In the genomic region with DNA sequence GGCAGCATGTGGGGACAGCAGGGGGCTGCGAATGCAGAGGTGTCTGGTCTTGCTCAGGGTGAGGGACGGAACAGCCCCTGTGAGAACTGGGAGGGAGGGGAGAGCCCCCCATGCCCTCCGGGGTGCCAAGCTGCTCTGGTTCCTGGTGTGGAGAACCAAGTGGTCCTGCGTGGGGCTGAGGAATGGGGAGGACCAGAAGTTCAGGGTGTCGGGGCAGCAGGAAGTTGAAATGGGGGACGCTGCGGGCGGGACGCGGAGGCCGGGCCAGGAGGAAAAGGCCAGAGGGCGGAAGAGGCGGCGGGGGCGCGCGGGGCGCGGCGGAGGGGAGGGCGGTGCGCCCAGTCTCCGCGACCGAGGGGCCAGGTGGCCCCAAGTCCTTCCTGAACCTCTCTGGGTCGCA, we compare ENCODE assay signal across 9 cellular contexts. TPM values are rescaled to one million over a fixed set of nuclear protein-coding genes. Genes with fewer than 3 reads are reported as not detected.
A peak's percentile ranks its signal among the peaks of the same experiment; 100 is the strongest.
DNase-seq lines count a peak whose midpoint lies in the region; ATAC-seq, FAIRE-seq and TF ChIP-seq lines count a peak whose summit lies in the region.
"Had no signal": no experiment of that assay in that cellular context is flagged by ENCODE, and none has a peak within 500 bp of the region (broad histone marks: within the 10 kb centered on the region; RNA-seq: fewer than 3 reads in every experiment).

No MANE protein-coding gene starts in this region.

- H3K27ac ChIP-seq in GM23338 (ENCODE audit: low read depth): no peak overlapping the region
- peak overlapping the region in 1 of 2 donors; percentile 66 for H3K27ac ChIP-seq in right atrium auricular region
- H3K27ac ChIP-seq in small intestine (ENCODE audit: low read depth in 1 of 2, low read length in 1 of 2): peak overlapping the region in 1 of 2 donors; percentile 22

- peaks cover 10% of the 10 kb centered on the region; the same call in 1 of the 2 replicates for H3K4me1 ChIP-seq in GM23338 (ENCODE audit: insufficient read depth)
- peaks cover 0 to 15% of the 10 kb centered on the region in 2 donors for H3K4me1 ChIP-seq in right atrium auricular region
- no peaks in the 10 kb centered on the region for H3K4me1 ChIP-seq in small intestine (ENCODE audit: control insufficient read depth in 2 of 2, insufficient read depth in 1 of 2, low read depth in 1 of 2, low read length in 1 of 2)

- peak overlapping the region; percentile 71 for H3K4me3 Mint-ChIP-seq in GM23338
- H3K4me3 Mint-ChIP-seq in activated CD4-positive, alpha-beta memory T cell treated with anti-CD3 and anti-CD28 coated beads for 36 hours: peak overlapping the region; percentile 65

- H3K9me2 ChIP-seq in GM23338 (ENCODE audit: insufficient read depth): no peaks in the 10 kb centered on the region

- FAIRE-seq in small intestine (lab: Jason Lieb, UNC): no peak
- FAIRE-seq: K562 had no signal

- CTCF ChIA-PET in activated CD4-positive, alpha-beta memory T cell treated with anti-CD3 and anti-CD28 coated beads for 36 hours (lab: Charles Lee): interaction anchor here (0.6 to 6.4 kb wide), 33 partner anchors 10 to 382 kb away, joined by 3 to 72 read pairs (median 4); a partner anchor contains a TSS

- H3K36me3 ChIP-seq in GM23338 (ENCODE audit: insufficient read depth): no peaks in the 10 kb centered on the region
- H3K36me3 ChIP-seq in right atrium auricular region: no peaks in the 10 kb centered on the region
- no peaks in the 10 kb centered on the region for H3K36me3 ChIP-seq in small intestine (ENCODE audit: control insufficient read depth in 2 of 2, insufficient read depth in 2 of 2, low read length in 2 of 2)

- POLR2A ChIA-PET in activated CD4-positive, alpha-beta memory T cell treated with anti-CD3 and anti-CD28 coated beads for 36 hours (lab: Charles Lee): no interaction called here

- no peak overlapping the region for H3K27ac Mint-ChIP-seq in GM23338
- no peak overlapping the region for H3K27ac Mint-ChIP-seq in activated CD4-positive, alpha-beta memory T cell treated with anti-CD3 and anti-CD28 coated beads for 36 hours

- WGBS in small intestine, 3 donors: 7 to 15% (median 10%) methylated on average over 11 to 26 of the region's 26 CpGs

- H4K20me1 ChIP-seq in GM23338 (replicated peaks; ENCODE audit: insufficient read depth): no peaks in the 10 kb centered on the region

- H3K4me3 ChIP-seq in GM23338 (peak overlapping the region; percentile 50), right atrium auricular region (peak overlapping the region; percentile 40 to 65), small intestine (ENCODE audit: low read depth in 1 of 2, low read length in 2 of 2) (peak overlapping the region; percentile 30 to 42)
- H3K4me3 ChIP-seq: K562 had no signal

- H3K27me3 Mint-ChIP-seq in GM23338 (ENCODE audit: insufficient read depth, low read depth, poor library complexity): peaks cover 15% of the 10 kb centered on the region
- peaks cover 9% of the 10 kb centered on the region for H3K27me3 Mint-ChIP-seq in activated CD4-positive, alpha-beta memory T cell treated with anti-CD3 and anti-CD28 coated beads for 36 hours

- intact Hi-C loops in activated CD4-positive, alpha-beta memory T cell treated with anti-CD3 and anti-CD28 coated beads for 36 hours (cut with micrococcal nuclease): no loop called here

- DNase-seq in GM23338 (ENCODE audit: low spot score) (no peak), right atrium auricular region (ENCODE audit: low spot score) (no peak), small intestine (no peak), medulla oblongata (ENCODE audit: extremely low spot score) (no peak)
- DNase-seq in activated CD4-positive, alpha-beta memory T cell treated with anti-CD3 and anti-CD28 coated beads for 36 hours: peak; percentile 11

- TF ChIP-seq CTCF in GM23338 (conservative IDR thresholded peaks at IDR 0.05; ENCODE audit: low read depth in 2 of 2): no peak
- no peak for TF ChIP-seq CTCF in right atrium auricular region (IDR thresholded peaks at IDR 0.05)

- peaks cover 19% of the 10 kb centered on the region for H3K4me1 Mint-ChIP-seq in GM23338
- H3K4me1 Mint-ChIP-seq in activated CD4-positive, alpha-beta memory T cell treated with anti-CD3 and anti-CD28 coated beads for 36 hours (ENCODE audit: low read depth): peaks cover 5% of the 10 kb centered on the region

- peak; percentile 50 for ATAC-seq in GM23338
- ATAC-seq in GM21737 (IDR thresholded peaks at IDR 0.05; ENCODE audit: unreplicated experiment): no peak
- no peak for ATAC-seq in HG02642 (IDR thresholded peaks at IDR 0.05; ENCODE audit: poor library complexity, unreplicated experiment)
- ATAC-seq in HG03045 (IDR thresholded peaks at IDR 0.05; ENCODE audit: unreplicated experiment): no peak

- H3K9me3 Mint-ChIP-seq in GM23338: no peaks in the 10 kb centered on the region
- no peaks in the 10 kb centered on the region for H3K9me3 Mint-ChIP-seq in activated CD4-positive, alpha-beta memory T cell treated with anti-CD3 and anti-CD28 coated beads for 36 hours

- H2AFZ ChIP-seq in GM23338: peak overlapping the region; percentile 85; the same call in 1 of the 2 replicates

- H3K9me3 ChIP-seq in right atrium auricular region: no peaks in the 10 kb centered on the region
- no peaks in the 10 kb centered on the region for H3K9me3 ChIP-seq in small intestine (ENCODE audit: control insufficient read depth, low read depth)

- peak overlapping the region; percentile 83 for H3K4me2 ChIP-seq in GM23338

- H3K79me2 ChIP-seq in GM23338 (replicated peaks; ENCODE audit: insufficient read depth): no peaks in the 10 kb centered on the region

- H3F3A ChIP-seq in GM23338 (replicated peaks; ENCODE audit: low read depth): 0 out of 2 replicates have a peak, but pooled peaks cover 3% of the 10 kb centered on the region

- no peaks in the 10 kb centered on the region for H3K36me3 Mint-ChIP-seq in GM23338 (ENCODE audit: low read depth)
- no peaks in the 10 kb centered on the region for H3K36me3 Mint-ChIP-seq in activated CD4-positive, alpha-beta memory T cell treated with anti-CD3 and anti-CD28 coated beads for 36 hours

- peaks cover 5% of the 10 kb centered on the region; the same call in 1 of the 2 replicates for H3K27me3 ChIP-seq in GM23338 (ENCODE audit: insufficient read depth)
- H3K27me3 ChIP-seq in right atrium auricular region: no peaks in the 10 kb centered on the region
- H3K27me3 ChIP-seq in small intestine (ENCODE audit: control insufficient read depth in 2 of 2, insufficient read depth in 2 of 2, low read length in 2 of 2): no peaks in the 10 kb centered on the region

TF ChIP-seq in GM23338, 12 proteins besides CTCF, POLR2A, EP300 and RAD21 (continues in another document):
- TF ChIP-seq CREB1 (CRISPR knock-in tag; IDR thresholded peaks at IDR 0.05; ENCODE audit: low read depth) (no peak), ZNF114 (CRISPR knock-in tag; IDR thresholded peaks at IDR 0.05) (no peak)
- TF ChIP-seq, protein P1, sequence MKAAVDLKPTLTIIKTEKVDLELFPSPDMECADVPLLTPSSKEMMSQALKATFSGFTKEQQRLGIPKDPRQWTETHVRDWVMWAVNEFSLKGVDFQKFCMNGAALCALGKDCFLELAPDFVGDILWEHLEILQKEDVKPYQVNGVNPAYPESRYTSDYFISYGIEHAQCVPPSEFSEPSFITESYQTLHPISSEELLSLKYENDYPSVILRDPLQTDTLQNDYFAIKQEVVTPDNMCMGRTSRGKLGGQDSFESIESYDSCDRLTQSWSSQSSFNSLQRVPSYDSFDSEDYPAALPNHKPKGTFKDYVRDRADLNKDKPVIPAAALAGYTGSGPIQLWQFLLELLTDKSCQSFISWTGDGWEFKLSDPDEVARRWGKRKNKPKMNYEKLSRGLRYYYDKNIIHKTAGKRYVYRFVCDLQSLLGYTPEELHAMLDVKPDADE (IDR thresholded peaks at IDR 0.05): no peak

RNA-seq across cellular contexts. Expression of a gene that starts 3.6 kb away (rescaled TPM):
- 0.17 and 1.0 TPM in 2 replicates for total RNA-seq in GM23338 (2014; rRNA removed; shearing (Covaris generic))
- polyA plus RNA-seq in GM23338 (2016; fragmentation: Nextera tagmentation; extraction: Ambion mirVana): 0.21 and 0.23 TPM in 2 replicates
- total RNA-seq in activated CD4-positive, alpha-beta memory T cell treated with anti-CD3 and anti-CD28 coated beads for 36 hours: under 1 TPM in 1 of 2 experiments, not detected in 1; 0.14 TPM
- 1 to 10 TPM in 1 of 2 donors, under 1 TPM in 1; 0.22 to 1.8 TPM for total RNA-seq in right atrium auricular region
- 1 to 10 TPM; 2.4 to 5.8 (median 3.8) TPM for polyA plus RNA-seq in small intestine
- total RNA-seq: K562 had no signal
- polyA plus RNA-seq: K562 had no signal

RNA-seq across cellular contexts. Expression of a gene that starts 28.1 kb away (rescaled TPM):
- total RNA-seq in GM23338 (2014; rRNA removed; shearing (Covaris generic)): not detected in 2 replicates
- 0.19 TPM in 1 of 2 replicates, not detected in the other for polyA plus RNA-seq in GM23338 (2016; fragmentation: Nextera tagmentation; extraction: Ambion mirVana)
- total RNA-seq in activated CD4-positive, alpha-beta memory T cell treated with anti-CD3 and anti-CD28 coated beads for 36 hours: not detected
- not detected for total RNA-seq in right atrium auricular region
- 1 to 10 TPM in 1 of 3 donors, under 1 TPM in 2; 0.34 to 1.1 (median 0.45) TPM for polyA plus RNA-seq in small intestine
- total RNA-seq: K562 had no signal
- polyA plus RNA-seq: K562 had no signal
